27 cellular contexts compared by ENCODE assay signal in genomic region chr5:65727491-65728156, GRCh38.
"Had no signal": no experiment of that assay in that cellular context is flagged by ENCODE, and none has a peak within 500 bp of the region (broad histone marks: within the 10 kb centered on the region; RNA-seq: fewer than 3 reads in every experiment).

No MANE protein-coding gene starts in this region.

- ATAC-seq: activated CD8-positive, alpha-beta T cell treated with anti-CD3 and anti-CD28 coated beads, Interleukin-2, amount 10 ng/mL, durations not matched to agents 7 days and 5 days; activated naive CD8-positive, alpha-beta T cell treated with anti-CD3 and anti-CD28 coated beads, Interleukin-2, amount 50 U/mL, for 24 hours; left colon; lower lobe of right lung had no signal

- DNase-seq: activated B cell treated with CpG ODN at 0.5 μM for 24 hours; activated CD4-positive, alpha-beta T cell treated with anti-CD3 and anti-CD28 coated beads, Interleukin-2, amount 10 ng/mL, durations not matched to agents 24 days and 14 days; activated CD8-positive, alpha-beta T cell treated with anti-CD3 and anti-CD28 coated beads, Interleukin-2, amount 10 ng/mL, durations not matched to agents 7 days and 5 days; activated naive CD4-positive, alpha-beta T cell treated with Interleukin-2 at 50 U/mL for 16 hours; activated naive CD8-positive, alpha-beta T cell treated with anti-CD3 and anti-CD28 coated beads, Interleukin-2, amount 50 U/mL, for 24 hours; activated T-cell treated with anti-CD3 and anti-CD28 coated beads, Interleukin-2, amount 50 U/mL, for 24 hours; anterior cingulate cortex; brain microvascular endothelial cell; effector CD8-positive, alpha-beta T cell; hippocampal formation; left colon; lower lobe of right lung; midbrain; occipital lobe; stimulated activated CD4-positive, alpha-beta T cell treated with anti-CD3 and anti-CD28 coated beads, Interleukin-12 subunit alpha, Interleukin-12 subunit beta, amount 100 ng/mL, for 4 hours; stimulated activated CD4-positive, alpha-beta T cell treated with anti-CD3 and anti-CD28 coated beads, Interleukin-1b, Interleukin-23, amount 100 ng/mL, for 48 hours; stimulated activated CD8-positive, alpha-beta memory T cell treated with anti-CD3 and anti-CD28 coated beads, Interleukin-4, amount 100 ng/mL, for 48 hours; stimulated activated naive CD4-positive, alpha-beta T cell treated with Interleukin-2 at 50 U/mL for 16 hours; substantia nigra; T-helper 1 cell; T-helper 9 cell had no signal

- H3K4me3 Mint-ChIP-seq: activated B cell treated with CpG ODN at 0.5 μM for 24 hours; activated CD4-positive, alpha-beta T cell treated with anti-CD3 and anti-CD28 coated beads, Interleukin-2, amount 10 ng/mL, durations not matched to agents 24 days and 14 days; activated CD8-positive, alpha-beta T cell treated with anti-CD3 and anti-CD28 coated beads, Interleukin-2, amount 10 ng/mL, durations not matched to agents 7 days and 5 days; activated naive CD8-positive, alpha-beta T cell treated with anti-CD3 and anti-CD28 coated beads, Interleukin-2, amount 50 U/mL, for 24 hours; activated T-cell treated with anti-CD3 and anti-CD28 coated beads, Interleukin-2, amount 50 U/mL, for 24 hours; nephron had no signal

- H3K9me3 Mint-ChIP-seq: activated B cell treated with CpG ODN at 0.5 μM for 24 hours; activated CD4-positive, alpha-beta T cell treated with anti-CD3 and anti-CD28 coated beads, Interleukin-2, amount 10 ng/mL, durations not matched to agents 24 days and 14 days; activated naive CD8-positive, alpha-beta T cell treated with anti-CD3 and anti-CD28 coated beads, Interleukin-2, amount 50 U/mL, for 24 hours; activated T-cell treated with anti-CD3 and anti-CD28 coated beads, Interleukin-2, amount 50 U/mL, for 24 hours; activated T-helper 2 cell treated with anti-CD3 and anti-CD28 coated beads, Interferon-gamma antibody, Interleukin-2, Interleukin-4, amounts not matched to agents 10 μg/mL and 5 μg/mL and 100 μg/mL, durations not matched to agents 14 hours and 24 hours and 36 hours; nephron had no signal

- H3K36me3 ChIP-seq: brain microvascular endothelial cell, lower lobe of right lung, tibial nerve had no signal

- H3K27ac Mint-ChIP-seq: activated B cell treated with CpG ODN at 0.5 μM for 24 hours; activated CD4-positive, alpha-beta T cell treated with anti-CD3 and anti-CD28 coated beads, Interleukin-2, amount 10 ng/mL, durations not matched to agents 24 days and 14 days; activated CD8-positive, alpha-beta T cell treated with anti-CD3 and anti-CD28 coated beads, Interleukin-2, amount 10 ng/mL, durations not matched to agents 7 days and 5 days; activated naive CD8-positive, alpha-beta T cell treated with anti-CD3 and anti-CD28 coated beads, Interleukin-2, amount 50 U/mL, for 24 hours; activated T-cell treated with anti-CD3 and anti-CD28 coated beads, Interleukin-2, amount 50 U/mL, for 24 hours; activated T-helper 2 cell treated with anti-CD3 and anti-CD28 coated beads, Interferon-gamma antibody, Interleukin-2, Interleukin-4, amounts not matched to agents 10 μg/mL and 5 μg/mL and 100 μg/mL, durations not matched to agents 14 hours and 24 hours and 36 hours had no signal

- H3K27ac ChIP-seq: brain microvascular endothelial cell, coronary artery, lower lobe of right lung, tibial nerve had no signal

- FAIRE-seq: islet of Langerhans, urothelium cell line had no signal

- H3K27me3 ChIP-seq: brain microvascular endothelial cell, tibial nerve had no signal

- H3K9me3 ChIP-seq: lower lobe of right lung, tibial nerve had no signal

- H3K4me3 ChIP-seq: coronary artery, lower lobe of right lung, tibial nerve had no signal

- H3K27me3 Mint-ChIP-seq: activated B cell treated with CpG ODN at 0.5 μM for 24 hours; activated CD4-positive, alpha-beta T cell treated with anti-CD3 and anti-CD28 coated beads, Interleukin-2, amount 10 ng/mL, durations not matched to agents 24 days and 14 days; activated T-cell treated with anti-CD3 and anti-CD28 coated beads, Interleukin-2, amount 50 U/mL, for 24 hours had no signal
